In genomic region chrX:136687457-136687856, GRCh38 we compare ENCODE assay signal across 23 cellular contexts. TPM values are rescaled to one million over a fixed set of nuclear protein-coding genes. Genes with fewer than 3 reads are reported as not detected.
DNase-seq lines count a peak whose midpoint lies in the region; ATAC-seq, FAIRE-seq and TF ChIP-seq lines count a peak whose summit lies in the region.
"Had no signal": no experiment of that assay in that cellular context is flagged by ENCODE, and none has a peak within 500 bp of the region (broad histone marks: within the 10 kb centered on the region; RNA-seq: fewer than 3 reads in every experiment).

No MANE protein-coding gene starts in this region.

- POLR2A ChIA-PET in activated CD8-positive, alpha-beta T cell treated with anti-CD3 and anti-CD28 coated beads for 36 hours (lab: Charles Lee): no interaction called here
- POLR2A ChIA-PET in activated CD8-positive, alpha-beta T cell treated with anti-CD3 and anti-CD28 coated beads, Interleukin-2, amount 10 ng/mL, durations not matched to agents 7 days and 5 days (lab: Charles Lee): no interaction called here

- no peak for TF ChIP-seq CTCF in activated CD8-positive, alpha-beta T cell treated with anti-CD3 and anti-CD28 coated beads for 36 hours (IDR thresholded peaks at IDR 0.05)
- TF ChIP-seq CTCF in MM.1S (IDR thresholded peaks at IDR 0.05; ENCODE audit: low read length): no peak

- H3K4me3 ChIP-seq in MM.1S (ENCODE audit: low read length): no peak overlapping the region
- H3K4me3 ChIP-seq: gastrocnemius medialis, psoas muscle, upper lobe of right lung had no signal

- peak; percentile 62 for FAIRE-seq in GM18507 (lab: Jason Lieb, UNC)

- peaks cover 26% of the 10 kb centered on the region for H3K36me3 Mint-ChIP-seq in activated CD8-positive, alpha-beta T cell treated with anti-CD3 and anti-CD28 coated beads for 36 hours (ENCODE audit: low read depth)
- H3K36me3 Mint-ChIP-seq in activated CD8-positive, alpha-beta T cell treated with anti-CD3 and anti-CD28 coated beads, Interleukin-2, amount 10 ng/mL, durations not matched to agents 7 days and 5 days (ENCODE audit: low read depth): peaks cover 41% of the 10 kb centered on the region
- peaks cover 17 to 20% of the 10 kb centered on the region in 2 donors for H3K36me3 Mint-ChIP-seq in activated naive CD4-positive, alpha-beta T cell treated with anti-CD3 and anti-CD28 coated beads, Interleukin-2, amount 50 U/mL, for 72 hours

- no peaks in the 10 kb centered on the region for H3K79me2 ChIP-seq in MM.1S (ENCODE audit: low read length)

- H3F3A ChIP-seq in MM.1S (ENCODE audit: insufficient read depth, low read length): peaks cover 16% of the 10 kb centered on the region

- H3K4me3 Mint-ChIP-seq in activated CD8-positive, alpha-beta T cell treated with anti-CD3 and anti-CD28 coated beads for 36 hours: no peak overlapping the region
- no peak overlapping the region for H3K4me3 Mint-ChIP-seq in activated CD8-positive, alpha-beta T cell treated with anti-CD3 and anti-CD28 coated beads, Interleukin-2, amount 10 ng/mL, durations not matched to agents 7 days and 5 days
- H3K4me3 Mint-ChIP-seq: neural crest cell had no signal

- DNase-seq in activated CD8-positive, alpha-beta T cell treated with anti-CD3 and anti-CD28 coated beads for 36 hours: peak; percentile 71
- no peak for DNase-seq in activated CD8-positive, alpha-beta T cell treated with anti-CD3 and anti-CD28 coated beads, Interleukin-2, amount 10 ng/mL, durations not matched to agents 7 days and 5 days
- DNase-seq in GM18507 (ENCODE audit: extremely low spot score, insufficient read length, low read depth) (no peak), epidermal melanocyte (ENCODE audit: insufficient read length, low spot score) (no peak), sciatic nerve (ENCODE audit: low spot score) (no peak), MM.1S (no peak)
- DNase-seq in activated naive CD4-positive, alpha-beta T cell treated with anti-CD3 and anti-CD28 coated beads, Interleukin-2, amount 50 U/mL, for 72 hours (ENCODE audit: low spot score in 2 of 2): peak in 1 of 2 donors; percentile 45
- DNase-seq in stimulated activated CD4-positive, alpha-beta T cell treated with anti-CD3 and anti-CD28 coated beads, Interleukin-4, amount 100 ng/mL, for 24 hours: peak; percentile 74
- DNase-seq: DND-41, erythroblast, gastrocnemius medialis, Kasumi-1, NCI-H1105, NCI-H2107, NCI-H524 treated with DMSO at 0.1 percent for 48 hours, psoas muscle, upper lobe of right lung had no signal

- H3K9me3 Mint-ChIP-seq in activated CD8-positive, alpha-beta T cell treated with anti-CD3 and anti-CD28 coated beads for 36 hours: no peaks in the 10 kb centered on the region
- no peaks in the 10 kb centered on the region for H3K9me3 Mint-ChIP-seq in activated CD8-positive, alpha-beta T cell treated with anti-CD3 and anti-CD28 coated beads, Interleukin-2, amount 10 ng/mL, durations not matched to agents 7 days and 5 days (ENCODE audit: insufficient read depth)
- H3K9me3 Mint-ChIP-seq in activated naive CD4-positive, alpha-beta T cell treated with anti-CD3 and anti-CD28 coated beads, Interleukin-2, amount 50 U/mL, for 72 hours: no peaks in the 10 kb centered on the region

- peaks cover 51% of the 10 kb centered on the region for H3K4me1 Mint-ChIP-seq in activated CD8-positive, alpha-beta T cell treated with anti-CD3 and anti-CD28 coated beads for 36 hours (ENCODE audit: low read depth)
- H3K4me1 Mint-ChIP-seq in activated CD8-positive, alpha-beta T cell treated with anti-CD3 and anti-CD28 coated beads, Interleukin-2, amount 10 ng/mL, durations not matched to agents 7 days and 5 days (ENCODE audit: low read depth): peaks cover 47% of the 10 kb centered on the region

- CTCF ChIA-PET in activated CD8-positive, alpha-beta T cell treated with anti-CD3 and anti-CD28 coated beads for 36 hours (lab: Charles Lee): no interaction called here
- CTCF ChIA-PET in activated CD8-positive, alpha-beta T cell treated with anti-CD3 and anti-CD28 coated beads, Interleukin-2, amount 10 ng/mL, durations not matched to agents 7 days and 5 days (lab: Charles Lee): interaction anchor here (1.0 to 1.5 kb wide), 2 partner anchors 9 to 21 kb away, joined by 3 to 4 read pairs; no protein-coding TSS in a partner anchor

- H3K27me3 Mint-ChIP-seq in activated CD8-positive, alpha-beta T cell treated with anti-CD3 and anti-CD28 coated beads for 36 hours: no peaks in the 10 kb centered on the region
- no peaks in the 10 kb centered on the region for H3K27me3 Mint-ChIP-seq in activated CD8-positive, alpha-beta T cell treated with anti-CD3 and anti-CD28 coated beads, Interleukin-2, amount 10 ng/mL, durations not matched to agents 7 days and 5 days (ENCODE audit: low read depth)

- no peak overlapping the region for H3K4me2 ChIP-seq in MM.1S (ENCODE audit: low read depth, low read length)

- peak; percentile 82 for ATAC-seq in activated CD8-positive, alpha-beta T cell treated with anti-CD3 and anti-CD28 coated beads for 36 hours
- ATAC-seq in activated CD8-positive, alpha-beta T cell treated with anti-CD3 and anti-CD28 coated beads, Interleukin-2, amount 10 ng/mL, durations not matched to agents 7 days and 5 days: no peak
- peak; percentile 90 to 94 for ATAC-seq in activated naive CD4-positive, alpha-beta T cell treated with anti-CD3 and anti-CD28 coated beads, Interleukin-2, amount 50 U/mL, for 72 hours
- ATAC-seq in sciatic nerve: no peak
- ATAC-seq: gastrocnemius medialis, psoas muscle, Right ventricle myocardium inferior, upper lobe of right lung had no signal

- H3K9me3 ChIP-seq in MM.1S (replicated peaks; ENCODE audit: insufficient read depth, low read length): no peaks in the 10 kb centered on the region
- H3K9me3 ChIP-seq: gastrocnemius medialis, psoas muscle, upper lobe of right lung had no signal

- H3K27ac Mint-ChIP-seq in activated CD8-positive, alpha-beta T cell treated with anti-CD3 and anti-CD28 coated beads for 36 hours: peak overlapping the region; percentile 85
- H3K27ac Mint-ChIP-seq in activated CD8-positive, alpha-beta T cell treated with anti-CD3 and anti-CD28 coated beads, Interleukin-2, amount 10 ng/mL, durations not matched to agents 7 days and 5 days: no peak overlapping the region
- peak overlapping the region; percentile 81 to 87 for H3K27ac Mint-ChIP-seq in activated naive CD4-positive, alpha-beta T cell treated with anti-CD3 and anti-CD28 coated beads, Interleukin-2, amount 50 U/mL, for 72 hours

- H3K9me2 ChIP-seq in MM.1S (replicated peaks; ENCODE audit: insufficient read depth, low read length): no peaks in the 10 kb centered on the region

- H3K4me1 ChIP-seq in MM.1S (ENCODE audit: low read length): peaks cover 34% of the 10 kb centered on the region
- H3K4me1 ChIP-seq: gastrocnemius medialis, psoas muscle, upper lobe of right lung had no signal

- intact Hi-C loops in activated CD8-positive, alpha-beta T cell treated with anti-CD3 and anti-CD28 coated beads for 36 hours (cut with micrococcal nuclease): loop anchor here (5.0 kb wide), 1 partner anchor 60 kb away; no protein-coding TSS in a partner anchor
- intact Hi-C loops in sciatic nerve (cut with DNase I): no loop called here

- no peaks in the 10 kb centered on the region for H3K27me3 ChIP-seq in MM.1S (replicated peaks; ENCODE audit: insufficient read depth, low read length)
- H3K27me3 ChIP-seq: gastrocnemius medialis, upper lobe of right lung had no signal

- no peak overlapping the region for H3K9ac ChIP-seq in MM.1S (ENCODE audit: low read length)

- H4K20me1 ChIP-seq in MM.1S (ENCODE audit: insufficient read depth, low read length): no peaks in the 10 kb centered on the region

- H3K27ac ChIP-seq in MM.1S (ENCODE audit: low read length): no peak overlapping the region
- H3K27ac ChIP-seq: gastrocnemius medialis, psoas muscle, upper lobe of right lung had no signal

- H2AFZ ChIP-seq in MM.1S (ENCODE audit: low read length): no peak overlapping the region

- H3K36me3 ChIP-seq in MM.1S (replicated peaks; ENCODE audit: insufficient read depth, low read length): no peaks in the 10 kb centered on the region

RNA-seq across cellular contexts. Expression of gene CD40LG, which starts 39.5 kb away (rescaled TPM):
- total RNA-seq in activated CD8-positive, alpha-beta T cell treated with anti-CD3 and anti-CD28 coated beads for 36 hours: 1 to 10 TPM; 2.6 to 3.1 TPM
- total RNA-seq in activated CD8-positive, alpha-beta T cell treated with anti-CD3 and anti-CD28 coated beads, Interleukin-2, amount 10 ng/mL, durations not matched to agents 7 days and 5 days: 1 to 10 TPM; 4.7 to 5.1 TPM
- total RNA-seq in activated naive CD4-positive, alpha-beta T cell treated with anti-CD3 and anti-CD28 coated beads, Interleukin-2, amount 50 U/mL, for 72 hours: 100 to 1,000 TPM in 1 of 2 donors, 10 to 100 TPM in 1; 80.0 to 134 TPM
- total RNA-seq in sciatic nerve: 0.31 TPM
- total RNA-seq: dermis microvascular lymphatic vessel endothelial cell, HT1080, kidney epithelial cell, mesenteric fat pad, neural crest cell, Right ventricle myocardium inferior had no signal

Comparison
In these comparisons a context has a peak if more than half of its experiments do, and no peak if none do; other contexts are left out.
1. ATAC-seq: peak in activated CD8-positive, alpha-beta T cell treated with anti-CD3 and anti-CD28 coated beads for 36 hours (single experiment) and activated naive CD4-positive, alpha-beta T cell treated with anti-CD3 and anti-CD28 coated beads, Interleukin-2, amount 50 U/mL, for 72 hours (2 of 2); none in activated CD8-positive, alpha-beta T cell treated with anti-CD3 and anti-CD28 coated beads, Interleukin-2, amount 10 ng/mL, durations not matched to agents 7 days and 5 days (single experiment) and sciatic nerve (single experiment).
2. DNase-seq: peak in activated CD8-positive, alpha-beta T cell treated with anti-CD3 and anti-CD28 coated beads for 36 hours (single experiment) and stimulated activated CD4-positive, alpha-beta T cell treated with anti-CD3 and anti-CD28 coated beads, Interleukin-4, amount 100 ng/mL, for 24 hours (single experiment); none in activated CD8-positive, alpha-beta T cell treated with anti-CD3 and anti-CD28 coated beads, Interleukin-2, amount 10 ng/mL, durations not matched to agents 7 days and 5 days (single experiment), GM18507 (single experiment), epidermal melanocyte (single experiment), sciatic nerve (single experiment) and MM.1S (single experiment).
3. RNA of gene CD40LG, which starts 39.5 kb away (total RNA-seq): 80.0 to 134 TPM in activated naive CD4-positive, alpha-beta T cell treated with anti-CD3 and anti-CD28 coated beads, Interleukin-2, amount 50 U/mL, for 72 hours; 4.7 to 5.1 TPM in activated CD8-positive, alpha-beta T cell treated with anti-CD3 and anti-CD28 coated beads, Interleukin-2, amount 10 ng/mL, durations not matched to agents 7 days and 5 days, 2.6 to 3.1 TPM in activated CD8-positive, alpha-beta T cell treated with anti-CD3 and anti-CD28 coated beads for 36 hours and 0.31 TPM in sciatic nerve (single experiment); every median in the first group is over 10 times any median in the second.